9 cellular contexts compared by ENCODE assay signal in the genomic region with DNA sequence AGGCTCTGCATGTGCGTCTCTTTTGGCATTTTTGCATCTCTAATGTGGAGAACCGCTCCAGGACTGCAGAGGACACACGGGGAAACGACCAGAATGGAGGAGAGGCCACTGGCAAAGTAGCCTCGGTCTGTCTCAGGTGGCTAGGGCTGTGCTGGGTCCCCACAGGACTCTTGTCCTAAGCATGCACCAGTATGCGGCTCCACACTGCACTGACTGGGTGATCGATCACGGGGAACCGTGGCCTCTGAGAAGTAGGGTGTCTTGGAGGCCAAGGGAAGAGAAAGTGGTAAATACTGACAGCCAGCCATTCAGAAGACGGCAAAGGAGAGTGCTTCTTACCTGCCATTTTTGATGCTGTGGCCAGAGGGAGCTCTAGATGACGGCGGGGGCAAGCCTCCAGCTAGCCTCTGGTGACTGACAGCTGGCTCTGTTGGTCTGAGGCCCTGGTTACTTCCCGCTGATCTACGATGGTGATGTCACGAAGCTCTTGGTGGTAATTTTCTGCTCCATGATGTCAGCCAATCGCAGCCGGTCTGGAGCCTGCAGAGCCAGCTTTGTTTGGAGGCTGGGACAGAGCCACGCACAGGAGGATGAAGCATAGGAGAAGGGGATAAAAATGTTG.
DNase-seq lines count a peak whose midpoint lies in the region; ATAC-seq, FAIRE-seq and TF ChIP-seq lines count a peak whose summit lies in the region.
"Had no signal": no experiment of that assay in that cellular context is flagged by ENCODE, and none has a peak within 500 bp of the region (broad histone marks: within the 10 kb centered on the region; RNA-seq: fewer than 3 reads in every experiment).

No MANE protein-coding gene starts in this region.

- ATAC-seq in HG02885 (IDR thresholded peaks at IDR 0.05; ENCODE audit: poor library complexity, unreplicated experiment), result peak; percentile 87
- ATAC-seq in GM19467 (IDR thresholded peaks at IDR 0.05; ENCODE audit: unreplicated experiment), result no peak

- no peaks in the 10 kb centered on the region for H3K27me3 ChIP-seq in OCI-LY3 (ENCODE audit: low read depth, low read length)
- H3K27me3 ChIP-seq: SJSA1 had no signal

- FAIRE-seq in GM18507 (lab: Jason Lieb, UNC), result peak; percentile 88

- no peaks in the 10 kb centered on the region for H3K36me3 ChIP-seq in OCI-LY3 (replicated peaks; ENCODE audit: low read depth, low read length)
- H3K36me3 ChIP-seq: SJSA1 had no signal

- no peaks in the 10 kb centered on the region for H3K79me2 ChIP-seq in OCI-LY3 (ENCODE audit: low read length)

- H3K9ac ChIP-seq in OCI-LY3 (ENCODE audit: low read length), result no peak overlapping the region

- peak; percentile 11; the same call in 1 of the 2 replicates for TF ChIP-seq CTCF in OCI-LY3 (IDR thresholded peaks at IDR 0.05; ENCODE audit: low read depth, low read length)

- H3K9me3 ChIP-seq in OCI-LY3 (ENCODE audit: insufficient read depth, low read length), result no peaks in the 10 kb centered on the region
- H3K9me3 ChIP-seq: SJSA1 had no signal

- peaks cover 14% of the 10 kb centered on the region for H3K4me1 ChIP-seq in OCI-LY3 (ENCODE audit: low read length)
- H3K4me1 ChIP-seq: SJSA1 had no signal

- H4K20me1 ChIP-seq in OCI-LY3 (ENCODE audit: insufficient read depth, low read length), result no peaks in the 10 kb centered on the region

- no peak overlapping the region for H3K27ac ChIP-seq in OCI-LY3 (ENCODE audit: low read length)
- H3K27ac ChIP-seq: SJSA1 had no signal

- H2AFZ ChIP-seq in OCI-LY3 (ENCODE audit: low read depth, low read length), result no peak overlapping the region

- no peak overlapping the region for H3K4me2 ChIP-seq in OCI-LY3 (ENCODE audit: low read length)

- DNase-seq in GM18507 (ENCODE audit: extremely low spot score, insufficient read length, low read depth), result no peak
- peak; percentile 87 for DNase-seq in kidney tubule cell (ENCODE audit: low spot score)
- DNase-seq in EL, result no peak
- DNase-seq in NCI-H345 treated with DMSO at 0.1 percent for 48 hours (lab: John Stamatoyannopoulos, UW; ENCODE audit: unreplicated experiment), result no peak
- DNase-seq in stimulated activated CD4-positive, alpha-beta T cell treated with anti-CD3 and anti-CD28 coated beads, Interleukin-4, amount 100 ng/mL, for 4 hours, result no peak

- H3K4me3 ChIP-seq in OCI-LY3 (ENCODE audit: low read length), result no peak overlapping the region
- H3K4me3 ChIP-seq: SJSA1 had no signal
